Comparison of ENCODE assay signal across 8 cellular contexts in the genomic region with DNA sequence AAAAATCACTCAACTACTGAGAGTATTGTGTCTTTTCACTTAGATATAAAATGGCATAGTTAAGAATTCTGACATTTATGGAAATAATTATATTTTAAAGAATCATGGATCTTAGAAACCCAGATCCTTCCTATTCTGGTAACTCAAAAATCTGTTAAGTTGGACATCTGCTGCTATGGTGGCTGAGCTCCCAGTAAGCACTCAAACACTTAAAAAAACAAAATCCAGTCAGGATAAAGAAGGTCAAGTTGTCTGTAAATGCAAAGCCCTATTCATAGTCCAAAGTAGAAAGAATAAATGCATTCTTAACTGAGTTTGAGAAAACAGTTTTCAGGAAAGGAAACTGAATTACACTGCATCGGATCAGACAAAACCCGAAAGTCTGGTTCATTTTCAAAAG.
"Had no signal": no experiment of that assay in that cellular context is flagged by ENCODE, and none has a peak within 500 bp of the region (broad histone marks: within the 10 kb centered on the region; RNA-seq: fewer than 3 reads in every experiment).

No MANE protein-coding gene starts in this region.

- H3K4me1 Mint-ChIP-seq: activated naive CD4-positive, alpha-beta T cell treated with anti-CD3 and anti-CD28 coated beads, Interleukin-2, amount 10 ng/mL, durations not matched to agents 7 days and 5 days had no signal

- H3K27ac Mint-ChIP-seq: activated T-helper 2 cell treated with anti-CD3 and anti-CD28 coated beads, Interferon-gamma antibody, Interleukin-2, Interleukin-4, amounts not matched to agents 10 μg/mL and 5 μg/mL and 100 μg/mL, durations not matched to agents 14 hours and 24 hours and 36 hours; T-helper 2 cell treated with Interferon-gamma antibody and Interleukin-4, amounts not matched to agents 5 μg/mL and 100 μg/mL, for 36 hours had no signal

- H3K4me3 Mint-ChIP-seq: activated naive CD4-positive, alpha-beta T cell treated with anti-CD3 and anti-CD28 coated beads, Interleukin-2, amount 10 ng/mL, durations not matched to agents 7 days and 5 days; memory B cell; naive thymus-derived CD8-positive, alpha-beta T cell; stimulated activated naive B cell treated with anti-CD40 and anti-IgM and Interleukin-4, amounts not matched to agents 10 μg/mL and 1 μg/mL and 100 μg/mL, for 72 hours; T-helper 2 cell treated with Interferon-gamma antibody and Interleukin-4, amounts not matched to agents 5 μg/mL and 100 μg/mL, for 36 hours; type B pancreatic cell had no signal

- H3K9me3 Mint-ChIP-seq: activated naive CD4-positive, alpha-beta T cell treated with anti-CD3 and anti-CD28 coated beads, Interleukin-2, amount 10 ng/mL, durations not matched to agents 7 days and 5 days; activated T-helper 2 cell treated with anti-CD3 and anti-CD28 coated beads, Interferon-gamma antibody, Interleukin-2, Interleukin-4, amounts not matched to agents 10 μg/mL and 5 μg/mL and 100 μg/mL, durations not matched to agents 14 hours and 24 hours and 36 hours; memory B cell; naive thymus-derived CD8-positive, alpha-beta T cell; stimulated activated naive B cell treated with anti-CD40 and anti-IgM and Interleukin-4, amounts not matched to agents 10 μg/mL and 1 μg/mL and 100 μg/mL, for 72 hours; T-helper 2 cell treated with Interferon-gamma antibody and Interleukin-4, amounts not matched to agents 5 μg/mL and 100 μg/mL, for 36 hours; type B pancreatic cell had no signal

- DNase-seq: left ventricle myocardium superior had no signal

- H3K27me3 Mint-ChIP-seq: activated naive CD4-positive, alpha-beta T cell treated with anti-CD3 and anti-CD28 coated beads, Interleukin-2, amount 10 ng/mL, durations not matched to agents 7 days and 5 days; memory B cell; naive thymus-derived CD8-positive, alpha-beta T cell; stimulated activated naive B cell treated with anti-CD40 and anti-IgM and Interleukin-4, amounts not matched to agents 10 μg/mL and 1 μg/mL and 100 μg/mL, for 72 hours; type B pancreatic cell had no signal
